In genomic region chr7:130048906-130049305, GRCh38 we compare ENCODE assay signal across 24 cellular contexts.
"Had no signal": no experiment of that assay in that cellular context is flagged by ENCODE, and none has a peak within 500 bp of the region (broad histone marks: within the 10 kb centered on the region; RNA-seq: fewer than 3 reads in every experiment).

No MANE protein-coding gene starts in this region.

- H3K4me3 ChIP-seq: esophagus muscularis mucosa, right lobe of liver, testis, transverse colon had no signal

- H3K27ac ChIP-seq: esophagus muscularis mucosa, foreskin keratinocyte, right lobe of liver, testis, transverse colon had no signal

- H3K27ac Mint-ChIP-seq: activated CD4-positive, alpha-beta T cell treated with anti-CD3 and anti-CD28 coated beads for 36 hours; activated naive CD4-positive, alpha-beta T cell treated with anti-CD3 and anti-CD28 coated beads for 36 hours; activated T-helper 1 cell treated with anti-CD3 and anti-CD28 coated beads, Interleukin-12 subunit alpha, Interleukin-12 subunit beta, Interleukin-2, Interleukin-4 antibody, amounts not matched to agents 30 ng/mL and 10 ng/mL and 1 ng/mL, durations not matched to agents 14 hours and 24 hours and 36 hours; dendritic cell treated with granulocyte-macrophage colony-stimulating factor and Interleukin-4, amounts not matched to agents 40 ng/mL and 50 ng/mL, for 4 days; endodermal cell; naive thymus-derived CD8-positive, alpha-beta T cell; T-cell had no signal

- H3K9me3 Mint-ChIP-seq: activated naive CD4-positive, alpha-beta T cell treated with anti-CD3 and anti-CD28 coated beads for 36 hours; activated T-helper 1 cell treated with anti-CD3 and anti-CD28 coated beads, Interleukin-12 subunit alpha, Interleukin-12 subunit beta, Interleukin-2, Interleukin-4 antibody, amounts not matched to agents 30 ng/mL and 10 ng/mL and 1 ng/mL, durations not matched to agents 14 hours and 24 hours and 36 hours; central memory CD8-positive, alpha-beta T cell; dendritic cell treated with granulocyte-macrophage colony-stimulating factor and Interleukin-4, amounts not matched to agents 40 ng/mL and 50 ng/mL, for 4 days; endodermal cell; naive thymus-derived CD8-positive, alpha-beta T cell; T-cell had no signal

- H3K9me3 ChIP-seq: esophagus muscularis mucosa, right lobe of liver, testis, transverse colon had no signal

- DNase-seq: activated CD4-positive, alpha-beta T cell treated with anti-CD3 and anti-CD28 coated beads for 36 hours; activated CD4-positive, alpha-beta T cell treated with anti-CD3 and anti-CD28 coated beads, Interleukin-2, amount 50 U/mL, for 4 hours; activated CD4-positive, CD25-positive, alpha-beta regulatory T cell; activated CD8-positive, alpha-beta memory T cell treated with anti-CD3 and anti-CD28 coated beads, Interleukin-2, amount 50 U/mL, for 4 hours; activated effector memory CD4-positive, alpha-beta T cell treated with anti-CD3 and anti-CD28 coated beads, Interleukin-2, amount 50 U/mL, for 16 hours; activated naive CD4-positive, alpha-beta T cell treated with anti-CD3 and anti-CD28 coated beads for 36 hours; activated T-cell treated with anti-CD3 and anti-CD28 coated beads, Interleukin-2, amount 50 U/mL, for 1 hour; endodermal cell; foreskin keratinocyte; left cardiac atrium; mammary epithelial cell; midbrain; naive thymus-derived CD8-positive, alpha-beta T cell; posterior cingulate gyrus; right lobe of liver; stimulated activated CD4-positive, alpha-beta T cell treated with anti-CD3 and anti-CD28 coated beads, Interleukin-2, amount 100 ng/mL, for 48 hours; stimulated activated naive CD4-positive, alpha-beta T cell treated with Interleukin-2 at 50 U/mL for 16 hours; T-cell; testis; transverse colon had no signal

- H3K27me3 Mint-ChIP-seq: activated CD4-positive, alpha-beta T cell treated with anti-CD3 and anti-CD28 coated beads for 36 hours; central memory CD8-positive, alpha-beta T cell; T-cell had no signal

- H3K27me3 ChIP-seq: esophagus muscularis mucosa, foreskin keratinocyte, right lobe of liver, testis, transverse colon had no signal

- H3K4me3 Mint-ChIP-seq: dendritic cell treated with granulocyte-macrophage colony-stimulating factor and Interleukin-4, amounts not matched to agents 40 ng/mL and 50 ng/mL, for 4 days had no signal
